18 cellular contexts compared by ENCODE assay signal in genomic region chr4:162634390-162634789, GRCh38.
A peak's percentile ranks its signal among the peaks of the same experiment; 100 is the strongest.
DNase-seq lines count a peak whose midpoint lies in the region; ATAC-seq and TF ChIP-seq lines count a peak whose summit lies in the region.
"Had no signal": no experiment of that assay in that cellular context is flagged by ENCODE, and none has a peak within 500 bp of the region (broad histone marks: within the 10 kb centered on the region; RNA-seq: fewer than 3 reads in every experiment).

No MANE protein-coding gene starts in this region.

- no peak for ATAC-seq in GM23338
- no peak for ATAC-seq in lower lobe of right lung
- ATAC-seq: A549 had no signal

- H3K36me3 Mint-ChIP-seq in GM23338 (ENCODE audit: low read depth) (no peaks in the 10 kb centered on the region), endodermal cell (ENCODE audit: low read depth) (no peaks in the 10 kb centered on the region), neural crest cell (ENCODE audit: low read depth) (no peaks in the 10 kb centered on the region)
- H3K36me3 Mint-ChIP-seq: CD14-positive monocyte; CD4-positive, alpha-beta memory T cell had no signal

- H3K79me2 ChIP-seq in GM23338 (replicated peaks; ENCODE audit: insufficient read depth) (no peaks in the 10 kb centered on the region), smooth muscle cell (ENCODE audit: low read depth) (no peaks in the 10 kb centered on the region)

- WGBS in endodermal cell (ENCODE audit: insufficient coverage in 1 of 2, insufficient read length in 1 of 2), 2 experiments: 78 to 83% methylated on average over 1 to 2 of the region's 2 CpGs
- 88% methylated on average over 2 of the region's 2 CpGs for WGBS in smooth muscle cell (ENCODE audit: low lambda C conversion rate)

- no peaks in the 10 kb centered on the region for H3K27me3 Mint-ChIP-seq in GM23338 (ENCODE audit: insufficient read depth, low read depth, poor library complexity)
- H3K27me3 Mint-ChIP-seq in endodermal cell (ENCODE audit: insufficient read depth): no peaks in the 10 kb centered on the region
- H3K27me3 Mint-ChIP-seq in neural crest cell (ENCODE audit: low read depth): no peaks in the 10 kb centered on the region
- H3K27me3 Mint-ChIP-seq: CD4-positive, alpha-beta memory T cell had no signal

- no peaks in the 10 kb centered on the region for H4K20me1 ChIP-seq in GM23338 (replicated peaks; ENCODE audit: insufficient read depth)
- no peaks in the 10 kb centered on the region for H4K20me1 ChIP-seq in smooth muscle cell (ENCODE audit: low read depth)
- H4K20me1 ChIP-seq: BLaER1 had no signal

- H3K9me3 ChIP-seq in endodermal cell (ENCODE audit: control insufficient read depth, low read length) (peaks cover 7% of the 10 kb centered on the region), smooth muscle cell (replicated peaks; ENCODE audit: low read depth) (no peaks in the 10 kb centered on the region), lower lobe of right lung (no peaks in the 10 kb centered on the region)
- H3K9me3 ChIP-seq: A549 had no signal

- H3K4me3 ChIP-seq in GM23338 (no peak overlapping the region), endodermal cell (ENCODE audit: low read length) (no peak overlapping the region), smooth muscle cell (no peak overlapping the region), lower lobe of right lung (no peak overlapping the region)
- H3K4me3 ChIP-seq: A549, BLaER1 had no signal

- peak; percentile 14 for DNase-seq in GM23338 (ENCODE audit: low spot score)
- DNase-seq in endodermal cell: no peak
- no peak for DNase-seq in neural crest cell (ENCODE audit: low read depth, low spot score)
- no peak for DNase-seq in smooth muscle cell (lab: John Stamatoyannopoulos, UW; ENCODE audit: unreplicated experiment)
- DNase-seq in anterior cingulate cortex (lab: John Stamatoyannopoulos, UW): no peak
- DNase-seq in lower lobe of right lung: no peak
- no peak for DNase-seq in NCI-H2029 treated with DMSO at 0.1 percent for 48 hours (lab: John Stamatoyannopoulos, UW)
- DNase-seq: CD4-positive, alpha-beta memory T cell; DMS153; DMS79 treated with DMSO at 0.1 percent for 48 hours; GF-D8; GOT3; H7 had no signal

- H3K36me3 ChIP-seq in GM23338 (ENCODE audit: insufficient read depth) (no peaks in the 10 kb centered on the region), endodermal cell (ENCODE audit: control insufficient read depth, insufficient read depth, low read length) (no peaks in the 10 kb centered on the region), smooth muscle cell (ENCODE audit: low read depth) (no peaks in the 10 kb centered on the region), lower lobe of right lung (no peaks in the 10 kb centered on the region)
- H3K36me3 ChIP-seq: BLaER1 had no signal

- peak in 1 of 2 experiments; percentile 42; a peak in 2 of 4 replicates for TF ChIP-seq CTCF in GM23338 (conservative IDR thresholded peaks at IDR 0.05; ENCODE audit: low read depth in 2 of 2)
- TF ChIP-seq CTCF in endodermal cell (conservative IDR thresholded peaks at IDR 0.05): peak; percentile 67
- peak; percentile 42 for TF ChIP-seq CTCF in neural crest cell (conservative IDR thresholded peaks at IDR 0.05)
- peak; percentile 15 for TF ChIP-seq CTCF in smooth muscle cell (IDR thresholded peaks at IDR 0.05; ENCODE audit: borderline replicate concordance, insufficient read depth, poor library complexity, severe bottlenecking)
- TF ChIP-seq CTCF in lower lobe of right lung (IDR thresholded peaks at IDR 0.05): no peak

- no peak overlapping the region for H3K4me2 ChIP-seq in GM23338
- no peak overlapping the region for H3K4me2 ChIP-seq in smooth muscle cell
- H3K4me2 ChIP-seq: A549, BLaER1 had no signal

- H2AFZ ChIP-seq in GM23338 (no peak overlapping the region), smooth muscle cell (ENCODE audit: low read depth) (no peak overlapping the region)

- H3K4me1 ChIP-seq in GM23338 (ENCODE audit: insufficient read depth): no peaks in the 10 kb centered on the region
- H3K4me1 ChIP-seq in endodermal cell (ENCODE audit: control insufficient read depth, insufficient read depth, low read length): no peaks in the 10 kb centered on the region
- H3K4me1 ChIP-seq in smooth muscle cell (ENCODE audit: low read depth): no peaks in the 10 kb centered on the region
- H3K4me1 ChIP-seq in lower lobe of right lung: no peaks in the 10 kb centered on the region
- H3K4me1 ChIP-seq: A549, BLaER1 had no signal

- H3K27ac ChIP-seq in GM23338 (ENCODE audit: low read depth): no peak overlapping the region
- H3K27ac ChIP-seq in endodermal cell (ENCODE audit: low read depth, low read length): no peak overlapping the region
- H3K27ac ChIP-seq in smooth muscle cell (ENCODE audit: low read depth): no peak overlapping the region
- no peak overlapping the region for H3K27ac ChIP-seq in lower lobe of right lung
- H3K27ac ChIP-seq: 22Rv1, A549, BLaER1, HL-60 had no signal

- H3K9me3 Mint-ChIP-seq in GM23338: no peaks in the 10 kb centered on the region
- peaks cover 4% of the 10 kb centered on the region for H3K9me3 Mint-ChIP-seq in endodermal cell
- no peaks in the 10 kb centered on the region for H3K9me3 Mint-ChIP-seq in neural crest cell

- H3K4me1 Mint-ChIP-seq in GM23338 (no peaks in the 10 kb centered on the region), endodermal cell (no peaks in the 10 kb centered on the region), neural crest cell (no peaks in the 10 kb centered on the region)
- H3K4me1 Mint-ChIP-seq: CD14-positive monocyte; CD4-positive, alpha-beta memory T cell had no signal

- H3F3A ChIP-seq in GM23338 (replicated peaks; ENCODE audit: low read depth) (no peaks in the 10 kb centered on the region), smooth muscle cell (ENCODE audit: low read depth) (no peaks in the 10 kb centered on the region)

- no peaks in the 10 kb centered on the region for H3K27me3 ChIP-seq in GM23338 (ENCODE audit: insufficient read depth)
- no peaks in the 10 kb centered on the region for H3K27me3 ChIP-seq in endodermal cell (ENCODE audit: control insufficient read depth, insufficient read depth, low read length, poor library complexity, severe bottlenecking)
- H3K27me3 ChIP-seq in smooth muscle cell (ENCODE audit: low read depth): no peaks in the 10 kb centered on the region
- no peaks in the 10 kb centered on the region for H3K27me3 ChIP-seq in lower lobe of right lung (ENCODE audit: low read depth)
- H3K27me3 ChIP-seq: BLaER1 had no signal

- H3K9ac ChIP-seq in endodermal cell (ENCODE audit: extremely low read depth, low read length, poor library complexity, severe bottlenecking) (no peak overlapping the region), smooth muscle cell (ENCODE audit: low read depth) (no peak overlapping the region)
- H3K9ac ChIP-seq: BLaER1 had no signal

- H3K4me3 Mint-ChIP-seq in GM23338 (no peak overlapping the region), endodermal cell (no peak overlapping the region), neural crest cell (no peak overlapping the region)
- H3K4me3 Mint-ChIP-seq: CD14-positive monocyte; CD4-positive, alpha-beta memory T cell had no signal

- H3K27ac Mint-ChIP-seq in GM23338 (no peak overlapping the region), endodermal cell (no peak overlapping the region), neural crest cell (ENCODE audit: unreplicated experiment) (no peak overlapping the region)
- H3K27ac Mint-ChIP-seq: CD14-positive monocyte; CD4-positive, alpha-beta memory T cell had no signal

- 0 out of 2 replicates have a peak, but pooled peaks cover 2% of the 10 kb centered on the region for H3K9me2 ChIP-seq in GM23338 (ENCODE audit: insufficient read depth)

- intact Hi-C loops in lower lobe of right lung (cut with DNase I): no loop called here

TF ChIP-seq in GM23338, 12 proteins besides CTCF, POLR2A, EP300 and RAD21 (continues in another document):
- TF ChIP-seq EZH2phosphoT487 (IDR thresholded peaks at IDR 0.05; ENCODE audit: unreplicated experiment) (no peak), ZNF114 (CRISPR knock-in tag; IDR thresholded peaks at IDR 0.05) (no peak), ETS1 (IDR thresholded peaks at IDR 0.05) (no peak), POLR2AphosphoS5 (IDR thresholded peaks at IDR 0.05; ENCODE audit: low read depth) (no peak), EZH2 (IDR thresholded peaks at IDR 0.05; ENCODE audit: low read depth, unreplicated experiment) (no peak), ZNF331 (CRISPR knock-in tag; IDR thresholded peaks at IDR 0.05; ENCODE audit: low read depth) (no peak)
- TF ChIP-seq, protein P1, sequence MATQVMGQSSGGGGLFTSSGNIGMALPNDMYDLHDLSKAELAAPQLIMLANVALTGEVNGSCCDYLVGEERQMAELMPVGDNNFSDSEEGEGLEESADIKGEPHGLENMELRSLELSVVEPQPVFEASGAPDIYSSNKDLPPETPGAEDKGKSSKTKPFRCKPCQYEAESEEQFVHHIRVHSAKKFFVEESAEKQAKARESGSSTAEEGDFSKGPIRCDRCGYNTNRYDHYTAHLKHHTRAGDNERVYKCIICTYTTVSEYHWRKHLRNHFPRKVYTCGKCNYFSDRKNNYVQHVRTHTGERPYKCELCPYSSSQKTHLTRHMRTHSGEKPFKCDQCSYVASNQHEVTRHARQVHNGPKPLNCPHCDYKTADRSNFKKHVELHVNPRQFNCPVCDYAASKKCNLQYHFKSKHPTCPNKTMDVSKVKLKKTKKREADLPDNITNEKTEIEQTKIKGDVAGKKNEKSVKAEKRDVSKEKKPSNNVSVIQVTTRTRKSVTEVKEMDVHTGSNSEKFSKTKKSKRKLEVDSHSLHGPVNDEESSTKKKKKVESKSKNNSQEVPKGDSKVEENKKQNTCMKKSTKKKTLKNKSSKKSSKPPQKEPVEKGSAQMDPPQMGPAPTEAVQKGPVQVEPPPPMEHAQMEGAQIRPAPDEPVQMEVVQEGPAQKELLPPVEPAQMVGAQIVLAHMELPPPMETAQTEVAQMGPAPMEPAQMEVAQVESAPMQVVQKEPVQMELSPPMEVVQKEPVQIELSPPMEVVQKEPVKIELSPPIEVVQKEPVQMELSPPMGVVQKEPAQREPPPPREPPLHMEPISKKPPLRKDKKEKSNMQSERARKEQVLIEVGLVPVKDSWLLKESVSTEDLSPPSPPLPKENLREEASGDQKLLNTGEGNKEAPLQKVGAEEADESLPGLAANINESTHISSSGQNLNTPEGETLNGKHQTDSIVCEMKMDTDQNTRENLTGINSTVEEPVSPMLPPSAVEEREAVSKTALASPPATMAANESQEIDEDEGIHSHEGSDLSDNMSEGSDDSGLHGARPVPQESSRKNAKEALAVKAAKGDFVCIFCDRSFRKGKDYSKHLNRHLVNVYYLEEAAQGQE (IDR thresholded peaks at IDR 0.05; ENCODE audit: unreplicated experiment): no peak
